18 cellular contexts compared by ENCODE assay signal in genomic region chr14:75510547-75510946, GRCh38. TPM values are rescaled to one million over a fixed set of nuclear protein-coding genes. Genes with fewer than 3 reads are reported as not detected.
"Had no signal": no experiment of that assay in that cellular context is flagged by ENCODE, and none has a peak within 500 bp of the region (broad histone marks: within the 10 kb centered on the region; RNA-seq: fewer than 3 reads in every experiment).

No MANE protein-coding gene starts in this region.

- H3K27me3 Mint-ChIP-seq: dendritic cell treated with granulocyte-macrophage colony-stimulating factor and Interleukin-4, amounts not matched to agents 40 ng/mL and 50 ng/mL, for 4 days; T-helper 17 cell had no signal

- H3K27ac ChIP-seq: ascending aorta, breast epithelium, right atrium auricular region, stomach, testis, upper lobe of left lung, WERI-Rb-1 had no signal

- H3K9me3 ChIP-seq: testis had no signal

- H3K4me1 ChIP-seq: ascending aorta, breast epithelium, testis had no signal

- H3K4me3 ChIP-seq: ascending aorta, breast epithelium, right atrium auricular region, stomach, testis, upper lobe of left lung had no signal

- DNase-seq: activated CD4-positive, alpha-beta T cell treated with anti-CD3 and anti-CD28 coated beads, Interleukin-2, amount 50 U/mL, for 1 hour; effector memory CD4-positive, alpha-beta T cell; foreskin melanocyte; mesendoderm; nephron progenitor cell; stimulated activated CD4-positive, alpha-beta T cell treated with anti-CD3 and anti-CD28 coated beads, Interleukin-15, amount 100 ng/mL, for 24 hours; stimulated activated CD4-positive, alpha-beta T cell treated with anti-CD3 and anti-CD28 coated beads, Interleukin-4, amount 100 ng/mL, for 1 hour; stomach; T-helper 17 cell; testis; upper lobe of left lung; WERI-Rb-1 had no signal

- ATAC-seq: T-helper 17 cell had no signal

- H3K4me3 Mint-ChIP-seq: dendritic cell treated with granulocyte-macrophage colony-stimulating factor and Interleukin-4, amounts not matched to agents 40 ng/mL and 50 ng/mL, for 4 days; nephron progenitor cell; T-helper 17 cell had no signal

- H3K27ac Mint-ChIP-seq: dendritic cell treated with granulocyte-macrophage colony-stimulating factor and Interleukin-4, amounts not matched to agents 40 ng/mL and 50 ng/mL, for 4 days; nephron progenitor cell; progenitor cell of endocrine pancreas; T-helper 17 cell had no signal

RNA-seq across cellular contexts. Expression of gene BATF, which starts 11.7 kb away (rescaled TPM):
- total RNA-seq: ascending aorta, cerebellum, progenitor cell of endocrine pancreas had no signal
